ENCODE assay signal across 7 cellular contexts in genomic region chr2:70947556-70948184, GRCh38. TPM values are rescaled to one million over a fixed set of nuclear protein-coding genes. Genes with fewer than 3 reads are reported as not detected.
A peak's percentile ranks its signal among the peaks of the same experiment; 100 is the strongest.
DNase-seq lines count a peak whose midpoint lies in the region; TF ChIP-seq lines count a peak whose summit lies in the region.

No MANE protein-coding gene starts in this region.

- no peak for TF ChIP-seq POLR2A in esophagus squamous epithelium (IDR thresholded peaks at IDR 0.05)

- H3K9me3 ChIP-seq in HAP-1 (no peaks in the 10 kb centered on the region), SK-N-SH (no peaks in the 10 kb centered on the region), esophagus squamous epithelium (no peaks in the 10 kb centered on the region), smooth muscle cell (replicated peaks; ENCODE audit: low read depth) (no peaks in the 10 kb centered on the region)

- CTCF ChIA-PET in SK-N-SH (lab: Yijun Ruan, JAX) (interaction anchor here (0.7 to 8.6 kb wide), 52 partner anchors 10 to 654 kb away, joined by 3 to 244 read pairs (median 6); partner anchors contain the start of genes ADD2, ATP6V1B1, CLEC4F and FAM136A), HEK293T (lab: Yijun Ruan, JAX) (interaction anchor here (0.5 to 3.6 kb wide), 23 partner anchors 9 to 641 kb away, joined by 3 to 30 read pairs (median 4); no protein-coding TSS in a partner anchor)

- H3K27me3 ChIP-seq in HAP-1 (ENCODE audit: low read depth) (no peaks in the 10 kb centered on the region), SK-N-SH (ENCODE audit: insufficient read depth) (no peaks in the 10 kb centered on the region), esophagus squamous epithelium (peaks cover 0 to 54% (median 0%) of the 10 kb centered on the region in 4 donors), smooth muscle cell (ENCODE audit: low read depth) (peaks cover 10% of the 10 kb centered on the region)

- H3F3A ChIP-seq in SK-N-SH (replicated peaks; ENCODE audit: insufficient read depth): peaks cover 8% of the 10 kb centered on the region
- H3F3A ChIP-seq in smooth muscle cell (ENCODE audit: low read depth): no peaks in the 10 kb centered on the region

- intact Hi-C loops in esophagus squamous epithelium (cut with DNase I): loop anchor here (2.0 to 5.0 kb wide), 2 partner anchors 77 to 85 kb away; no protein-coding TSS in a partner anchor

- H3K36me3 ChIP-seq in HAP-1 (replicated peaks) (no peaks in the 10 kb centered on the region), SK-N-SH (replicated peaks in 1 of 2; ENCODE audit: control insufficient read depth in 1 of 2, insufficient read depth in 2 of 2, low read length in 1 of 2) (no peaks in the 10 kb centered on the region), esophagus squamous epithelium (no peaks in the 10 kb centered on the region), smooth muscle cell (ENCODE audit: low read depth) (no peaks in the 10 kb centered on the region)

- peak overlapping the region; percentile 80 for H3K4me2 ChIP-seq in SK-N-SH
- H3K4me2 ChIP-seq in smooth muscle cell: no peak overlapping the region

- no peak for DNase-seq in HAP-1 (ENCODE audit: low spot score in 2 of 2)
- peak; percentile 7 for DNase-seq in SK-N-SH
- no peak for DNase-seq in esophagus squamous epithelium (lab: John Stamatoyannopoulos, UW)
- DNase-seq in smooth muscle cell (lab: John Stamatoyannopoulos, UW; ENCODE audit: unreplicated experiment): no peak
- DNase-seq in NCI-H1105 (lab: John Stamatoyannopoulos, UW): no peak
- no peak for DNase-seq in NCI-H345 (lab: John Stamatoyannopoulos, UW)
- no peak for DNase-seq in HEK293T (ENCODE audit: extremely low spot score)

- TF ChIP-seq RAD21 in SK-N-SH (IDR thresholded peaks at IDR 0.05; ENCODE audit: low read length): no peak

- H3K9ac ChIP-seq in SK-N-SH (peak overlapping the region; percentile 54; the same call in 1 of the 2 replicates), smooth muscle cell (ENCODE audit: low read depth) (no peak overlapping the region)

- POLR2A ChIA-PET in SK-N-SH (lab: Yijun Ruan, JAX) (interaction anchor here (1.9 kb wide), 1 partner anchor 76 kb away, joined by 5 read pairs; no protein-coding TSS in a partner anchor), HEK293T (lab: Yijun Ruan, JAX) (interaction anchor here (0.7 to 1.3 kb wide), 6 partner anchors 17 to 87 kb away, joined by 3 read pairs; partner anchors contain the start of gene ANKRD53)

- H4K20me1 ChIP-seq in SK-N-SH (ENCODE audit: insufficient read depth): no peaks in the 10 kb centered on the region
- no peaks in the 10 kb centered on the region for H4K20me1 ChIP-seq in smooth muscle cell (ENCODE audit: low read depth)

- TF ChIP-seq CTCF in SK-N-SH (IDR thresholded peaks at IDR 0.05) (no peak), esophagus squamous epithelium (IDR thresholded peaks at IDR 0.05) (no peak), smooth muscle cell (IDR thresholded peaks at IDR 0.05; ENCODE audit: borderline replicate concordance, insufficient read depth, poor library complexity, severe bottlenecking) (no peak)

- H3K27ac ChIP-seq in SK-N-SH (ENCODE audit: low read depth in 2 of 2, low read length in 1 of 2) (peak overlapping the region in 1 of 2 experiments; percentile 44; a peak in 1 of 4 replicates), esophagus squamous epithelium (no peak overlapping the region), smooth muscle cell (ENCODE audit: low read depth) (no peak overlapping the region)

- H2AFZ ChIP-seq in SK-N-SH (ENCODE audit: low read depth) (peak overlapping the region; percentile 73), smooth muscle cell (ENCODE audit: low read depth) (peak overlapping the region; percentile 73)

- H3K4me1 ChIP-seq in HAP-1 (peaks cover 20% of the 10 kb centered on the region), SK-N-SH (ENCODE audit: control insufficient read depth in 1 of 2, insufficient read depth in 2 of 2, low read depth in 1 of 2, low read length in 1 of 2) (peaks cover 5 to 16% of the 10 kb centered on the region in 2 experiments; a peak in 2 of 4 replicates), esophagus squamous epithelium (peaks cover 0 to 17% (median 4%) of the 10 kb centered on the region in 3 donors), smooth muscle cell (ENCODE audit: low read depth) (peaks cover 5% of the 10 kb centered on the region)

- no peaks in the 10 kb centered on the region for H3K9me2 ChIP-seq in SK-N-SH

- H3K4me3 ChIP-seq in HAP-1 (peak overlapping the region; percentile 25), SK-N-SH (ENCODE audit: low read depth in 2 of 2, low read length in 1 of 2) (peak overlapping the region in 1 of 2 experiments; percentile 54; a peak in 2 of 4 replicates), esophagus squamous epithelium (peak overlapping the region in 3 of 4 donors; percentile 33 to 56 (median 35)), smooth muscle cell (peak overlapping the region; percentile 15)

- in situ Hi-C loops in HAP-1 (cut with MboI; ENCODE audit: low sequenced_read_pairs): loop anchor here (5.0 to 25.0 kb wide), 4 partner anchors 75 to 635 kb away; partner anchors contain the start of genes FAM136A and FIGLA

- TF ChIP-seq EP300 in SK-N-SH (IDR thresholded peaks at IDR 0.05; ENCODE audit: borderline replicate concordance in 1 of 2, low read depth in 1 of 2, low read length in 1 of 2): no peak

- H3K79me2 ChIP-seq in SK-N-SH (ENCODE audit: insufficient read depth) (no peaks in the 10 kb centered on the region), smooth muscle cell (ENCODE audit: low read depth) (no peaks in the 10 kb centered on the region)

- WGBS in SK-N-SH (ENCODE audit: low lambda C conversion rate): 69% methylated on average over 4 of the region's 11 CpGs
- WGBS in esophagus squamous epithelium, 2 donors: 43 to 49% methylated on average over 4 to 10 of the region's 11 CpGs
- 37% methylated on average over 11 of the region's 11 CpGs for WGBS in smooth muscle cell (ENCODE audit: low lambda C conversion rate)

TF ChIP-seq in SK-N-SH, 30 proteins besides CTCF, POLR2A, EP300 and RAD21 (continues in another document):
- TF ChIP-seq NFIC (IDR thresholded peaks at IDR 0.05; ENCODE audit: borderline replicate concordance) (no peak), JUND (IDR thresholded peaks at IDR 0.05) (no peak), FOSL2 (IDR thresholded peaks at IDR 0.05; ENCODE audit: borderline replicate concordance, low read depth) (peak; percentile 66; the same call in 1 of the 2 replicates), YY1 (IDR thresholded peaks at IDR 0.05; ENCODE audit: low read depth) (peak; percentile 51; the same call in 1 of the 2 replicates)
- TF ChIP-seq, protein P1, sequence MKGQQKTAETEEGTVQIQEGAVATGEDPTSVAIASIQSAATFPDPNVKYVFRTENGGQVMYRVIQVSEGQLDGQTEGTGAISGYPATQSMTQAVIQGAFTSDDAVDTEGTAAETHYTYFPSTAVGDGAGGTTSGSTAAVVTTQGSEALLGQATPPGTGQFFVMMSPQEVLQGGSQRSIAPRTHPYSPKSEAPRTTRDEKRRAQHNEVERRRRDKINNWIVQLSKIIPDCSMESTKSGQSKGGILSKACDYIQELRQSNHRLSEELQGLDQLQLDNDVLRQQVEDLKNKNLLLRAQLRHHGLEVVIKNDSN (IDR thresholded peaks at IDR 0.05; ENCODE audit: borderline replicate concordance, low read depth): no peak

TF ChIP-seq in HEK293T, 16 proteins besides CTCF, POLR2A, EP300 and RAD21 (continues in another document):
- TF ChIP-seq ELF4 (IDR thresholded peaks at IDR 0.05) (no peak), FOXA1 (IDR thresholded peaks at IDR 0.05) (no peak), CTBP1 (IDR thresholded peaks at IDR 0.05; ENCODE audit: borderline replicate concordance) (no peak), BHLHE40 (IDR thresholded peaks at IDR 0.05; ENCODE audit: borderline replicate concordance) (no peak), LEF1 (IDR thresholded peaks at IDR 0.05; ENCODE audit: borderline replicate concordance) (no peak), FOXM1 (IDR thresholded peaks at IDR 0.05; ENCODE audit: borderline replicate concordance) (no peak), ARNT (IDR thresholded peaks at IDR 0.05) (no peak), HDGF (IDR thresholded peaks at IDR 0.05; ENCODE audit: borderline replicate concordance) (no peak), TARDBP (IDR thresholded peaks at IDR 0.05) (no peak), L3MBTL2 (conservative IDR thresholded peaks at IDR 0.05) (no peak), NFRKB (IDR thresholded peaks at IDR 0.05) (no peak)
- TF ChIP-seq, protein P2, sequence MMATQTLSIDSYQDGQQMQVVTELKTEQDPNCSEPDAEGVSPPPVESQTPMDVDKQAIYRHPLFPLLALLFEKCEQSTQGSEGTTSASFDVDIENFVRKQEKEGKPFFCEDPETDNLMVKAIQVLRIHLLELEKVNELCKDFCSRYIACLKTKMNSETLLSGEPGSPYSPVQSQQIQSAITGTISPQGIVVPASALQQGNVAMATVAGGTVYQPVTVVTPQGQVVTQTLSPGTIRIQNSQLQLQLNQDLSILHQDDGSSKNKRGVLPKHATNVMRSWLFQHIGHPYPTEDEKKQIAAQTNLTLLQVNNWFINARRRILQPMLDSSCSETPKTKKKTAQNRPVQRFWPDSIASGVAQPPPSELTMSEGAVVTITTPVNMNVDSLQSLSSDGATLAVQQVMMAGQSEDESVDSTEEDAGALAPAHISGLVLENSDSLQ (IDR thresholded peaks at IDR 0.05): no peak

RNA-seq across cellular contexts. Expression of gene ATP6V1B1, which starts 12.0 kb away (rescaled TPM):
- polyA plus RNA-seq in SK-N-SH (2012; rRNA removed) (4.9 and 6.1 TPM in 2 replicates), smooth muscle cell (0.59 and 2.0 TPM in 2 replicates)
- 0.31 and 1.3 TPM in 2 replicates for polyA plus RNA-seq in SK-N-SH (2012; cell fraction: cytosol; rRNA removed)
- 60.6 and 71.8 TPM in 2 replicates for polyA plus RNA-seq in SK-N-SH (2012; cell fraction: nucleus; rRNA removed)
- total RNA-seq in esophagus squamous epithelium (1 to 10 TPM in 1 of 4 donors, under 1 TPM in 1, not detected in 2; 0.97 to 1.2 TPM), smooth muscle cell (not detected in 2 replicates)

RNA-seq across cellular contexts. Expression of gene ANKRD53, which starts 30.8 kb away (rescaled TPM):
- 0.29 and 0.58 TPM in 2 replicates for polyA plus RNA-seq in SK-N-SH (2012; rRNA removed)
- 0.10 and 0.17 TPM in 2 replicates for polyA plus RNA-seq in SK-N-SH (2012; cell fraction: cytosol; rRNA removed)
- 1.7 and 2.2 TPM in 2 replicates for polyA plus RNA-seq in SK-N-SH (2012; cell fraction: nucleus; rRNA removed)
- under 1 TPM in 2 of 4 donors, not detected in 2; 0.18 to 0.76 TPM for total RNA-seq in esophagus squamous epithelium
- total RNA-seq in smooth muscle cell: 1.9 TPM in 1 of 2 replicates, not detected in the other
- polyA plus RNA-seq in smooth muscle cell: 1.3 and 1.7 TPM in 2 replicates

RNA-seq across cellular contexts. Expression of gene TEX261, which starts 47.0 kb away (rescaled TPM):
- polyA plus RNA-seq in SK-N-SH (2012; rRNA removed) (44.3 and 58.7 TPM in 2 replicates), smooth muscle cell (28.7 and 29.3 TPM in 2 replicates)
- polyA plus RNA-seq in SK-N-SH (2012; cell fraction: cytosol; rRNA removed): 38.7 and 48.7 TPM in 2 replicates
- 50.8 and 58.9 TPM in 2 replicates for polyA plus RNA-seq in SK-N-SH (2012; cell fraction: nucleus; rRNA removed)
- total RNA-seq in esophagus squamous epithelium (10 to 100 TPM; 22.6 to 33.3 (median 27.1) TPM), smooth muscle cell (35.2 and 43.5 TPM in 2 replicates)

RNA-seq across cellular contexts. Expression of gene VAX2, which starts 47.3 kb away (rescaled TPM):
- 4.3 and 4.4 TPM in 2 replicates for polyA plus RNA-seq in SK-N-SH (2012; rRNA removed)
- 1.7 TPM in 2 replicates for polyA plus RNA-seq in SK-N-SH (2012; cell fraction: cytosol; rRNA removed)
- 21.9 and 23.7 TPM in 2 replicates for polyA plus RNA-seq in SK-N-SH (2012; cell fraction: nucleus; rRNA removed)
- 1 to 10 TPM in 1 of 4 donors, under 1 TPM in 3; 0.27 to 1.2 (median 0.56) TPM for total RNA-seq in esophagus squamous epithelium
- total RNA-seq in smooth muscle cell: 0.81 and 1.3 TPM in 2 replicates
- 1.9 and 3.3 TPM in 2 replicates for polyA plus RNA-seq in smooth muscle cell
